Comparison of ENCODE assay signal across 7 cellular contexts in the genomic region with DNA sequence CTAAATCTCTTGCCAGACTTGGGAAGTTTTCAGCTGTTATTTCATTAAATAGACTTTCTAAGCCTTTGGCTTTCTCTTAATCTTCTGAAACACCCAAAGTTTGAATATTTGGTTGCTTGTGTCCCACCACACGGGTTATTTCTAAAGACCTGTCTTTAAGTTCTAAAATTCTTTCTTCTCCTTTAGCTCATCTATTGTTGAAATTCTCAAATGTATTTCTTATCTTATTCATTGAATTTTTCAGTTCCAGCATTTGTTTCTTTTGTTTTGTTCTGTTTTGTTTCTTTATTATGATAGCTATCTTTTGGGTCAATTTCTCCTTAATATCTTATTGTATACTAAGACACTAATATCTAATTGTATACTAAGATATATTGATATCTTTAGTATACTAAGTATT.
"Had no signal": no experiment of that assay in that cellular context is flagged by ENCODE, and none has a peak within 500 bp of the region (broad histone marks: within the 10 kb centered on the region; RNA-seq: fewer than 3 reads in every experiment).

No MANE protein-coding gene starts in this region.

- FAIRE-seq: HTR-8/SVneo had no signal

- ATAC-seq: HCT116 had no signal

- DNase-seq: GM23248, GOT3, H7, IMR-90, KBM-7 had no signal
